In genomic region chr1:1778827-1779675, GRCh38 we compare ENCODE assay signal across 8 cellular contexts. TPM values are rescaled to one million over a fixed set of nuclear protein-coding genes. Genes with fewer than 3 reads are reported as not detected.
DNase-seq lines count a peak whose midpoint lies in the region; ATAC-seq, FAIRE-seq and TF ChIP-seq lines count a peak whose summit lies in the region.

No MANE protein-coding gene starts in this region.

- H3K23me2 ChIP-seq in H1 (ENCODE audit: low read depth, low read length): peaks cover 14% of the 10 kb centered on the region

- H3K27me3 ChIP-seq in H1 (replicated peaks in 1 of 4; ENCODE audit: control insufficient read depth in 3 of 4, extremely low read depth in 1 of 4, insufficient read depth in 3 of 4, low read length in 3 of 4): no peaks in the 10 kb centered on the region
- no peaks in the 10 kb centered on the region for H3K27me3 ChIP-seq in muscle layer of duodenum (ENCODE audit: low read depth, low read length)

- H3K4me3 ChIP-seq in H1 (ENCODE audit: extremely low read depth in 1 of 4, insufficient read depth in 2 of 4, low read depth in 3 of 4, low read length in 4 of 4): peak overlapping the region; percentile 66 to 91 (median 77)
- peak overlapping the region; percentile 52 to 72 for H3K4me3 ChIP-seq in muscle layer of duodenum (ENCODE audit: low read depth in 1 of 2, low read length in 2 of 2)

- in situ Hi-C loops in ACHN (cut with HindIII; ENCODE audit: low pct_ligation_motif_present, low pct_unique_long_range_greater_than_20kb, low sequenced_read_pairs): no loop called here

- H3K36me3 ChIP-seq in H1 (ENCODE audit: control insufficient read depth in 2 of 4, insufficient read depth in 4 of 4, low read length in 3 of 4): no peaks in the 10 kb centered on the region
- no peaks in the 10 kb centered on the region for H3K36me3 ChIP-seq in muscle layer of duodenum (ENCODE audit: control insufficient read depth in 1 of 2, insufficient read depth in 2 of 2, low read length in 2 of 2)

- peak overlapping the region; percentile 81 to 99 for H3K4me2 ChIP-seq in H1 (ENCODE audit: insufficient read depth in 1 of 2, low read depth in 2 of 2, low read length in 2 of 2)

- H3K4ac ChIP-seq in H1 (replicated peaks; ENCODE audit: insufficient read length, low read depth, low read length): peak overlapping the region; percentile 46

- peak overlapping the region; percentile 99 for H2BK5ac ChIP-seq in H1 (ENCODE audit: low read depth, low read length)

- peak overlapping the region; percentile 99 for H3K27ac Mint-ChIP-seq in activated CD4-positive, alpha-beta memory T cell treated with anti-CD3 and anti-CD28 coated beads, Interleukin-2, amount 10 ng/mL, durations not matched to agents 7 days and 5 days

- H2AFZ ChIP-seq in H1 (ENCODE audit: low read length): no peak overlapping the region

- 7% methylated on average over 54 of the region's 54 CpGs; no CpG with 5 or more reads in 1 of the 2 experiments for WGBS in H1 (ENCODE audit: extremely low coverage in 1 of 2, insufficient coverage in 1 of 2, insufficient read length in 1 of 2, insufficient replicate concordance in 2 of 2, low coverage in 1 of 2, low lambda C conversion rate in 2 of 2, missing lambda C conversion rate in 1 of 2), 2 experiments

- peak overlapping the region; percentile 66 to 96 (median 74); a peak in 6 of 7 replicates for H3K9ac ChIP-seq in H1 (replicated peaks in 1 of 4; ENCODE audit: extremely low read depth in 1 of 4, low read depth in 3 of 4, low read length in 3 of 4)

- DNase-seq in ACHN (peak; percentile 69), NCI-H2227 (lab: John Stamatoyannopoulos, UW; ENCODE audit: unreplicated experiment) (peak; percentile 81), H1 (ENCODE audit: low read depth in 1 of 2, low spot score in 2 of 2) (peak; percentile 47 to 92)
- DNase-seq in activated CD4-positive, alpha-beta memory T cell treated with anti-CD3 and anti-CD28 coated beads, Interleukin-2, amount 10 ng/mL, durations not matched to agents 7 days and 5 days: peak; percentile 88
- peak; percentile 70 to 78 for DNase-seq in stimulated activated CD8-positive, alpha-beta memory T cell treated with anti-CD3 and anti-CD28 coated beads, Interleukin-7, amount 100 ng/mL, for 4 hours (ENCODE audit: low read depth in 2 of 2)

- no peak for FAIRE-seq in H1 (lab: Jason Lieb, UNC)

- no peaks in the 10 kb centered on the region for H3K9me3 Mint-ChIP-seq in activated CD4-positive, alpha-beta memory T cell treated with anti-CD3 and anti-CD28 coated beads, Interleukin-2, amount 10 ng/mL, durations not matched to agents 7 days and 5 days

- peaks cover 16 to 38% of the 10 kb centered on the region in 2 experiments for H3K79me2 ChIP-seq in H1 (ENCODE audit: control insufficient read depth in 1 of 2, insufficient read depth in 2 of 2, low read length in 2 of 2)

- peak overlapping the region; percentile 97 for H3K18ac ChIP-seq in H1 (ENCODE audit: extremely low read depth, low read length)

- H2AK5ac ChIP-seq in H1 (ENCODE audit: low read depth, low read length): peak overlapping the region; percentile 67; the same call in 1 of the 2 replicates

- peak in 2 of 3 experiments; percentile 27 to 53; a peak in 2 of 4 replicates for TF ChIP-seq CTCF in H1 (IDR thresholded peaks at IDR 0.05; ENCODE audit: control extremely low read depth in 1 of 3, insufficient read depth in 1 of 3, low read depth in 1 of 3, low read length in 3 of 3)

- H3K27ac ChIP-seq in H1 (ENCODE audit: low read depth, low read length) (peak overlapping the region; percentile 76), muscle layer of duodenum (ENCODE audit: low read length) (peak overlapping the region; percentile 75)

- CTCF ChIA-PET in activated CD4-positive, alpha-beta memory T cell treated with anti-CD3 and anti-CD28 coated beads, Interleukin-2, amount 10 ng/mL, durations not matched to agents 7 days and 5 days (lab: Charles Lee): interaction anchor here (1.0 to 5.2 kb wide), 6 partner anchors 11 to 129 kb away, joined by 3 to 35 read pairs (median 4); no protein-coding TSS in a partner anchor
- CTCF ChIA-PET in H1 (lab: Charles Lee; ENCODE audit: partially characterized antibody): interaction anchor here (0.6 to 2.3 kb wide), 11 partner anchors 10 to 665 kb away, joined by 3 to 24 read pairs (median 4); no protein-coding TSS in a partner anchor

- no peak for TF ChIP-seq EP300 in H1 (IDR thresholded peaks at IDR 0.05; ENCODE audit: borderline replicate concordance in 1 of 2, low read depth in 2 of 2, low read length in 2 of 2)

- peak overlapping the region; percentile 94; the same call in 1 of the 2 replicates for H2BK20ac ChIP-seq in H1 (ENCODE audit: low read length)

- peak overlapping the region; percentile 83 for H4K8ac ChIP-seq in H1 (ENCODE audit: extremely low read depth, insufficient read depth, low read length)

- H3K36me3 Mint-ChIP-seq in activated CD4-positive, alpha-beta memory T cell treated with anti-CD3 and anti-CD28 coated beads, Interleukin-2, amount 10 ng/mL, durations not matched to agents 7 days and 5 days (ENCODE audit: low read depth): peaks cover 10% of the 10 kb centered on the region

- peak overlapping the region; percentile 95 for H2BK120ac ChIP-seq in H1 (replicated peaks; ENCODE audit: low read depth, low read length)

- peaks cover 76% of the 10 kb centered on the region for H3K4me1 Mint-ChIP-seq in activated CD4-positive, alpha-beta memory T cell treated with anti-CD3 and anti-CD28 coated beads, Interleukin-2, amount 10 ng/mL, durations not matched to agents 7 days and 5 days

- peaks cover 11 to 16% of the 10 kb centered on the region in 2 experiments for H4K20me1 ChIP-seq in H1 (replicated peaks in 1 of 2; ENCODE audit: control insufficient read depth in 1 of 2, insufficient read depth in 2 of 2, low read length in 2 of 2)

- TF ChIP-seq POLR2A in H1 (IDR thresholded peaks at IDR 0.05; ENCODE audit: control extremely low read depth in 1 of 2, low read depth in 2 of 2, low read length in 2 of 2): no peak

- H3K23ac ChIP-seq in H1 (ENCODE audit: insufficient read length): no peak overlapping the region

- peak overlapping the region; percentile 90 for H4K5ac ChIP-seq in H1 (ENCODE audit: insufficient read length, low read depth, low read length)

- H3K56ac ChIP-seq in H1 (replicated peaks; ENCODE audit: insufficient read length, low read depth, low read length): peak overlapping the region; percentile 93

- H2BK15ac ChIP-seq in H1 (ENCODE audit: low read length): peak overlapping the region; percentile 46; the same call in 1 of the 2 replicates

- H3K27me3 Mint-ChIP-seq in activated CD4-positive, alpha-beta memory T cell treated with anti-CD3 and anti-CD28 coated beads, Interleukin-2, amount 10 ng/mL, durations not matched to agents 7 days and 5 days: no peaks in the 10 kb centered on the region

- peak; percentile 70 for ATAC-seq in GM18511 (IDR thresholded peaks at IDR 0.05; ENCODE audit: unreplicated experiment)
- ATAC-seq in HG02981 (IDR thresholded peaks at IDR 0.05; ENCODE audit: unreplicated experiment): peak; percentile 55

- peak in 1 of 2 experiments; percentile 33; a peak in 1 of 4 replicates for TF ChIP-seq RAD21 in H1 (IDR thresholded peaks at IDR 0.05 in 1 of 2, conservative IDR thresholded peaks at IDR 0.05 in 1 of 2; ENCODE audit: low read depth in 2 of 2, low read length in 2 of 2)

- no peak overlapping the region for H3K14ac ChIP-seq in H1 (ENCODE audit: insufficient read length)

- peak overlapping the region; percentile 77 for H3K4me3 Mint-ChIP-seq in activated CD4-positive, alpha-beta memory T cell treated with anti-CD3 and anti-CD28 coated beads, Interleukin-2, amount 10 ng/mL, durations not matched to agents 7 days and 5 days

- H3K9me3 ChIP-seq in H1 (ENCODE audit: insufficient read depth in 2 of 2, low read depth in 1 of 2, low read length in 1 of 2) (no peaks in the 10 kb centered on the region), muscle layer of duodenum (ENCODE audit: control insufficient read depth in 1 of 2, low read length in 2 of 2) (no peaks in the 10 kb centered on the region)

- peak overlapping the region; percentile 90; the same call in 1 of the 2 replicates for H2BK12ac ChIP-seq in H1 (ENCODE audit: low read depth, low read length)

- H3K79me1 ChIP-seq in H1 (ENCODE audit: low read depth, low read length): peaks cover 10% of the 10 kb centered on the region; the same call in 1 of the 2 replicates

- peak overlapping the region; percentile 99 for H4K91ac ChIP-seq in H1 (replicated peaks; ENCODE audit: insufficient read length, low read length)

- H3K4me1 ChIP-seq in H1 (replicated peaks in 1 of 4; ENCODE audit: control insufficient read depth in 3 of 4, insufficient read depth in 4 of 4, low read length in 3 of 4) (peaks cover 3 to 48% (median 32%) of the 10 kb centered on the region in 4 experiments), muscle layer of duodenum (ENCODE audit: control insufficient read depth in 1 of 2, insufficient read depth in 2 of 2, low read length in 2 of 2) (peaks cover 42 to 58% of the 10 kb centered on the region in 2 donors)

- POLR2A ChIA-PET in activated CD4-positive, alpha-beta memory T cell treated with anti-CD3 and anti-CD28 coated beads, Interleukin-2, amount 10 ng/mL, durations not matched to agents 7 days and 5 days (lab: Charles Lee): interaction anchor here (0.7 to 4.5 kb wide), 12 partner anchors 12 to 379 kb away, joined by 3 to 29 read pairs (median 6); partner anchors contain the start of gene CDK11A
- POLR2A ChIA-PET in H1 (lab: Charles Lee; ENCODE audit: partially characterized antibody): interaction anchor here (0.6 to 2.6 kb wide), 12 partner anchors 10 to 453 kb away, joined by 3 to 17 read pairs (median 4); no protein-coding TSS in a partner anchor

RNA-seq across cellular contexts. Expression of gene NADK, which starts 0.8 kb away (rescaled TPM):
- total RNA-seq in activated CD4-positive, alpha-beta memory T cell treated with anti-CD3 and anti-CD28 coated beads, Interleukin-2, amount 10 ng/mL, durations not matched to agents 7 days and 5 days: 10 to 100 TPM; 78.0 to 81.5 TPM
- 80.1 and 89.7 TPM in 2 replicates for total RNA-seq in H1 (2021; fragmentation: NEBNext Ultra II Directional; extraction: Animal tissue kit (Norgen Biotek cat#: 25700))
- polyA plus RNA-seq in H1 (2011; rRNA removed): 78.0 and 105 TPM in 2 replicates
- 93.5 TPM for polyA plus RNA-seq in H1 (2011; cell fraction: cytosol; rRNA removed)
- 230 TPM for polyA plus RNA-seq in H1 (2011; cell fraction: nucleus; rRNA removed)
- polyA plus RNA-seq in H1 (2012, experiment 1 of 2): 68.6 to 97.3 TPM (median 83.2 TPM) in 4 replicates
- 59.0 TPM for polyA plus RNA-seq in H1 (2012, experiment 2 of 2)
- polyA plus RNA-seq in H1 (2013, experiment 1 of 2): 44.9 TPM
- 41.0 TPM for polyA plus RNA-seq in H1 (2013, experiment 2 of 2)
- 37.6 and 56.0 TPM in 2 replicates for polyA minus RNA-seq in H1 (2011; rRNA and poly(A)+ RNA removed)
- polyA minus RNA-seq in H1 (2011; cell fraction: cytosol; rRNA and poly(A)+ RNA removed): 57.0 TPM
- polyA minus RNA-seq in H1 (2011; cell fraction: nucleus; rRNA and poly(A)+ RNA removed): 65.2 TPM

RNA-seq across cellular contexts. Expression of gene CDK11A, which starts 54.9 kb away (rescaled TPM):
- 10 to 100 TPM; 67.2 to 68.1 TPM for total RNA-seq in activated CD4-positive, alpha-beta memory T cell treated with anti-CD3 and anti-CD28 coated beads, Interleukin-2, amount 10 ng/mL, durations not matched to agents 7 days and 5 days
- 45.6 and 45.7 TPM in 2 replicates for total RNA-seq in H1 (2021; fragmentation: NEBNext Ultra II Directional; extraction: Animal tissue kit (Norgen Biotek cat#: 25700))
- polyA plus RNA-seq in H1 (2011; rRNA removed): 15.0 and 38.8 TPM in 2 replicates
- 15.5 TPM for polyA plus RNA-seq in H1 (2011; cell fraction: cytosol; rRNA removed)
- 150 TPM for polyA plus RNA-seq in H1 (2011; cell fraction: nucleus; rRNA removed)
- polyA plus RNA-seq in H1 (2012, experiment 1 of 2): 40.9 to 51.5 TPM (median 46.7 TPM) in 4 replicates
- polyA plus RNA-seq in H1 (2012, experiment 2 of 2): 15.0 TPM
- polyA plus RNA-seq in H1 (2013, experiment 1 of 2): 33.1 TPM
- polyA plus RNA-seq in H1 (2013, experiment 2 of 2): 28.8 TPM
- polyA minus RNA-seq in H1 (2011; rRNA and poly(A)+ RNA removed): 5.0 and 9.8 TPM in 2 replicates
- 72.5 TPM for polyA minus RNA-seq in H1 (2011; cell fraction: cytosol; rRNA and poly(A)+ RNA removed)
- 26.2 TPM for polyA minus RNA-seq in H1 (2011; cell fraction: nucleus; rRNA and poly(A)+ RNA removed)

Comparison
In these comparisons a context has a peak if more than half of its experiments do, and no peak if none do; other contexts are left out.
1. Peak in every context shown above with its lines: DNase-seq, ATAC-seq, H3K4me3 ChIP-seq and H3K27ac ChIP-seq.